Comparison of ENCODE assay signal across 9 cellular contexts in genomic region chr11:2526808-2527381, GRCh38.
DNase-seq lines count a peak whose midpoint lies in the region; ATAC-seq, FAIRE-seq and TF ChIP-seq lines count a peak whose summit lies in the region.
"Had no signal": no experiment of that assay in that cellular context is flagged by ENCODE, and none has a peak within 500 bp of the region (broad histone marks: within the 10 kb centered on the region; RNA-seq: fewer than 3 reads in every experiment).

No MANE protein-coding gene starts in this region.

- H3K27ac Mint-ChIP-seq in activated B cell treated with CpG ODN at 0.5 μM for 24 hours: peak overlapping the region; percentile 82

- CTCF ChIA-PET in activated B cell treated with CpG ODN at 0.5 μM for 24 hours (lab: Charles Lee): interaction anchor here (1.0 to 2.4 kb wide), 4 partner anchors 59 to 361 kb away, joined by 3 to 6 read pairs (median 5); no protein-coding TSS in a partner anchor

- H3K27me3 Mint-ChIP-seq in activated B cell treated with CpG ODN at 0.5 μM for 24 hours: no peaks in the 10 kb centered on the region

- peaks cover 42% of the 10 kb centered on the region for H3K4me1 Mint-ChIP-seq in activated B cell treated with CpG ODN at 0.5 μM for 24 hours

- no peak for TF ChIP-seq CTCF in activated B cell treated with CpG ODN at 0.5 μM for 24 hours (IDR thresholded peaks at IDR 0.05)
- TF ChIP-seq CTCF in D721Med (IDR thresholded peaks at IDR 0.05; ENCODE audit: insufficient read depth, missing control alignments): no peak

- FAIRE-seq in D721Med (lab: Jason Lieb, UNC): no peak
- FAIRE-seq: A204.1 had no signal

- POLR2A ChIA-PET in activated B cell treated with CpG ODN at 0.5 μM for 24 hours (lab: Charles Lee): interaction anchor here (0.6 to 1.4 kb wide), 5 partner anchors 82 to 375 kb away, joined by 3 to 5 read pairs (median 3); partner anchors contain the start of genes KCNQ1 and TSSC4

- intact Hi-C loops in activated B cell treated with CpG ODN at 0.5 μM for 24 hours (cut with micrococcal nuclease): loop anchor here (1.0 to 2.0 kb wide), 4 partner anchors 60 to 222 kb away; no protein-coding TSS in a partner anchor
- intact Hi-C loops in left colon (cut with DNase I, micrococcal nuclease): loop anchor here in 1 of 2 donors (5.0 kb wide), 1 partner anchor 100 kb away; no protein-coding TSS in a partner anchor

- no peaks in the 10 kb centered on the region for H3K9me3 Mint-ChIP-seq in activated B cell treated with CpG ODN at 0.5 μM for 24 hours

- DNase-seq in NCI-H82 (lab: John Stamatoyannopoulos, UW) (peak; percentile 5), NCI-H82 treated with DMSO at 0.1 percent for 48 hours (lab: John Stamatoyannopoulos, UW; ENCODE audit: unreplicated experiment) (no peak), activated B cell treated with CpG ODN at 0.5 μM for 24 hours (peak; percentile 62), left colon (peak; percentile 87), D721Med (ENCODE audit: insufficient read length, low spot score) (no peak)
- DNase-seq in stimulated activated naive CD4-positive, alpha-beta T cell treated with Interleukin-2 at 50 U/mL for 16 hours (lab: John Stamatoyannopoulos, UW): no peak

- peaks cover 6% of the 10 kb centered on the region for H3K36me3 Mint-ChIP-seq in activated B cell treated with CpG ODN at 0.5 μM for 24 hours (ENCODE audit: low read depth)

- H3K4me3 Mint-ChIP-seq in activated B cell treated with CpG ODN at 0.5 μM for 24 hours: peak overlapping the region; percentile 80

- ATAC-seq in HG03025 (IDR thresholded peaks at IDR 0.05; ENCODE audit: low FRiP score, unreplicated experiment): peak; percentile 54
- peak; percentile 93 for ATAC-seq in activated B cell treated with CpG ODN at 0.5 μM for 24 hours (ENCODE audit: low read depth)
- ATAC-seq in left colon: peak; percentile 81
- ATAC-seq in HG03521 (IDR thresholded peaks at IDR 0.05; ENCODE audit: unreplicated experiment): no peak

Comparison
In these comparisons a context has a peak if more than half of its experiments do, and no peak if none do; other contexts are left out.
1. DNase-seq: peak in NCI-H82 (single experiment), activated B cell treated with CpG ODN at 0.5 μM for 24 hours (single experiment) and left colon (2 of 2); none in NCI-H82 treated with DMSO at 0.1 percent for 48 hours (single experiment), stimulated activated naive CD4-positive, alpha-beta T cell treated with Interleukin-2 at 50 U/mL for 16 hours (single experiment) and D721Med (single experiment).